In genomic region chr11:12802418-12803085, GRCh38 we compare ENCODE assay signal across 1 cellular context.
A peak's percentile ranks its signal among the peaks of the same experiment; 100 is the strongest.
TF ChIP-seq lines count a peak whose summit lies in the region.

No MANE protein-coding gene starts in this region.

TF ChIP-seq in HEK293, 187 proteins besides CTCF, POLR2A, EP300 and RAD21 (continued from another document and continues in another):
- TF ChIP-seq PRDM10 (tag by site-specific recombination; IDR thresholded peaks at IDR 0.05), result peak; percentile 67
- TF ChIP-seq REST (tag by site-specific recombination; IDR thresholded peaks at IDR 0.05), result no peak
- TF ChIP-seq ZNF362 (tag by site-specific recombination; IDR thresholded peaks at IDR 0.05), result peak; percentile 61; the same call in 1 of the 2 replicates
- TF ChIP-seq ZNF341 (tag by site-specific recombination; IDR thresholded peaks at IDR 0.05; ENCODE audit: low read depth), result no peak
- no peak for TF ChIP-seq ZNF394 (tag by site-specific recombination; IDR thresholded peaks at IDR 0.05; ENCODE audit: borderline replicate concordance)
- no peak for TF ChIP-seq ZBTB8A (tag by site-specific recombination; IDR thresholded peaks at IDR 0.05)
- no peak for TF ChIP-seq ZNF596 (tag by site-specific recombination; IDR thresholded peaks at IDR 0.05)
- no peak for TF ChIP-seq HOXC10 (CRISPR knock-in tag; IDR thresholded peaks at IDR 0.05)
- no peak for TF ChIP-seq ZNF76 (tag by site-specific recombination; IDR thresholded peaks at IDR 0.05; ENCODE audit: borderline replicate concordance, low read depth)
- no peak for TF ChIP-seq ZNF768 (tag by site-specific recombination; IDR thresholded peaks at IDR 0.05)
- no peak for TF ChIP-seq ZNF416 (tag by site-specific recombination; IDR thresholded peaks at IDR 0.05)
- TF ChIP-seq ZNF654 (tag by site-specific recombination; IDR thresholded peaks at IDR 0.05; ENCODE audit: low read depth), result no peak
- TF ChIP-seq ZNF423 (tag by site-specific recombination; IDR thresholded peaks at IDR 0.05), result no peak
- no peak for TF ChIP-seq ZNF747 (tag by site-specific recombination; IDR thresholded peaks at IDR 0.05)
- TF ChIP-seq ZNF155 (tag by site-specific recombination; IDR thresholded peaks at IDR 0.05), result no peak
- TF ChIP-seq ZBTB10 (tag by site-specific recombination; IDR thresholded peaks at IDR 0.05), result no peak
- peak; percentile 97 for TF ChIP-seq PRDM6 (tag by site-specific recombination; IDR thresholded peaks at IDR 0.05)
- TF ChIP-seq ZNF639 (tag by site-specific recombination; IDR thresholded peaks at IDR 0.05), result no peak
- no peak for TF ChIP-seq ZNF132 (tag by site-specific recombination; IDR thresholded peaks at IDR 0.05; ENCODE audit: borderline replicate concordance)
- no peak for TF ChIP-seq ZNF521 (tag by site-specific recombination; IDR thresholded peaks at IDR 0.05)
- TF ChIP-seq ZNF600 (tag by site-specific recombination; IDR thresholded peaks at IDR 0.05), result no peak
- TF ChIP-seq PATZ1 (tag by site-specific recombination; IDR thresholded peaks at IDR 0.05), result no peak
- peak; percentile 48; the same call in 1 of the 2 replicates for TF ChIP-seq ZXDB (tag by site-specific recombination; IDR thresholded peaks at IDR 0.05)
- TF ChIP-seq ZNF558 (tag by site-specific recombination; IDR thresholded peaks at IDR 0.05), result no peak
- no peak for TF ChIP-seq ZNF2 (tag by site-specific recombination; IDR thresholded peaks at IDR 0.05)
- TF ChIP-seq TCF7L2 (IDR thresholded peaks at IDR 0.05; ENCODE audit: borderline replicate concordance, low read depth, low read length), result peak; percentile 82
- TF ChIP-seq SALL2 (tag by site-specific recombination; IDR thresholded peaks at IDR 0.05; ENCODE audit: borderline replicate concordance), result no peak
- no peak for TF ChIP-seq ZNF510 (tag by site-specific recombination; IDR thresholded peaks at IDR 0.05; ENCODE audit: insufficient replicate concordance)
- no peak for TF ChIP-seq ZFP37 (tag by site-specific recombination; IDR thresholded peaks at IDR 0.05)
- TF ChIP-seq ZNF174 (tag by site-specific recombination; IDR thresholded peaks at IDR 0.05), result no peak
- no peak for TF ChIP-seq ZNF280C (tag by site-specific recombination; IDR thresholded peaks at IDR 0.05)
- TF ChIP-seq ZNF544 (tag by site-specific recombination; IDR thresholded peaks at IDR 0.05), result no peak
- TF ChIP-seq ZNF223 (tag by site-specific recombination; IDR thresholded peaks at IDR 0.05), result no peak
- TF ChIP-seq SCRT2 (tag by site-specific recombination; IDR thresholded peaks at IDR 0.05), result no peak
- no peak for TF ChIP-seq ZNF350 (tag by site-specific recombination; IDR thresholded peaks at IDR 0.05)
- no peak for TF ChIP-seq ZNF843 (tag by site-specific recombination; IDR thresholded peaks at IDR 0.05)
- no peak for TF ChIP-seq SP2 (tag by site-specific recombination; IDR thresholded peaks at IDR 0.05)
- TF ChIP-seq ZSCAN16 (tag by site-specific recombination; IDR thresholded peaks at IDR 0.05), result no peak
- peak; percentile 47; the same call in 1 of the 2 replicates for TF ChIP-seq KLF10 (tag by site-specific recombination; IDR thresholded peaks at IDR 0.05)
- TF ChIP-seq ZNF837 (tag by site-specific recombination; IDR thresholded peaks at IDR 0.05), result no peak
- TF ChIP-seq SP7 (tag by site-specific recombination; IDR thresholded peaks at IDR 0.05), result 0 out of 2 replicates have a peak, but pooled peaks have one; percentile 27
- no peak for TF ChIP-seq ZBTB49 (tag by site-specific recombination; IDR thresholded peaks at IDR 0.05; ENCODE audit: low read depth)
